In the genomic region with DNA sequence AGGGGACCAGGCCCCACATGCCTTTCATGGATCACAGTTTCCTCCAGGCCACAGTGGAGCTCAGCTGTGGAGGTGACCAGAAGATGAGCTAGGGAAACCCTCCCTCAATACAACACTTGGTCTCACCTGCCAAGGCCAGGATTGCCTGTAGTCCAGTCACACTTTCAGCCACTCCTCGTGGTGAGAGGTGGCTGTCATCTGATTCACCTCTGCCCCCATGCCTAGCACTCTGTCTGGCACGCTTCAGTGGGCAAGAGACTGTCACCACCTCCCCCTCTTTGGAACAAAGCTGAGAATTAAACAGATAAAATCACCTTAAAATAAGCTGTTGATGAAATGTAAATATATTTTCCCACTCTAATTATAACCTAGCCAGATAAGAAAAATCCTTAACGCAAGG, we compare ENCODE assay signal across 1 cellular context.
TF ChIP-seq lines count a peak whose summit lies in the region.

No MANE protein-coding gene starts in this region.

TF ChIP-seq in GM23338, 12 proteins besides CTCF, POLR2A, EP300 and RAD21:
- no peak for TF ChIP-seq ZNF331 (CRISPR knock-in tag; IDR thresholded peaks at IDR 0.05; ENCODE audit: low read depth)
- TF ChIP-seq, protein P1, sequence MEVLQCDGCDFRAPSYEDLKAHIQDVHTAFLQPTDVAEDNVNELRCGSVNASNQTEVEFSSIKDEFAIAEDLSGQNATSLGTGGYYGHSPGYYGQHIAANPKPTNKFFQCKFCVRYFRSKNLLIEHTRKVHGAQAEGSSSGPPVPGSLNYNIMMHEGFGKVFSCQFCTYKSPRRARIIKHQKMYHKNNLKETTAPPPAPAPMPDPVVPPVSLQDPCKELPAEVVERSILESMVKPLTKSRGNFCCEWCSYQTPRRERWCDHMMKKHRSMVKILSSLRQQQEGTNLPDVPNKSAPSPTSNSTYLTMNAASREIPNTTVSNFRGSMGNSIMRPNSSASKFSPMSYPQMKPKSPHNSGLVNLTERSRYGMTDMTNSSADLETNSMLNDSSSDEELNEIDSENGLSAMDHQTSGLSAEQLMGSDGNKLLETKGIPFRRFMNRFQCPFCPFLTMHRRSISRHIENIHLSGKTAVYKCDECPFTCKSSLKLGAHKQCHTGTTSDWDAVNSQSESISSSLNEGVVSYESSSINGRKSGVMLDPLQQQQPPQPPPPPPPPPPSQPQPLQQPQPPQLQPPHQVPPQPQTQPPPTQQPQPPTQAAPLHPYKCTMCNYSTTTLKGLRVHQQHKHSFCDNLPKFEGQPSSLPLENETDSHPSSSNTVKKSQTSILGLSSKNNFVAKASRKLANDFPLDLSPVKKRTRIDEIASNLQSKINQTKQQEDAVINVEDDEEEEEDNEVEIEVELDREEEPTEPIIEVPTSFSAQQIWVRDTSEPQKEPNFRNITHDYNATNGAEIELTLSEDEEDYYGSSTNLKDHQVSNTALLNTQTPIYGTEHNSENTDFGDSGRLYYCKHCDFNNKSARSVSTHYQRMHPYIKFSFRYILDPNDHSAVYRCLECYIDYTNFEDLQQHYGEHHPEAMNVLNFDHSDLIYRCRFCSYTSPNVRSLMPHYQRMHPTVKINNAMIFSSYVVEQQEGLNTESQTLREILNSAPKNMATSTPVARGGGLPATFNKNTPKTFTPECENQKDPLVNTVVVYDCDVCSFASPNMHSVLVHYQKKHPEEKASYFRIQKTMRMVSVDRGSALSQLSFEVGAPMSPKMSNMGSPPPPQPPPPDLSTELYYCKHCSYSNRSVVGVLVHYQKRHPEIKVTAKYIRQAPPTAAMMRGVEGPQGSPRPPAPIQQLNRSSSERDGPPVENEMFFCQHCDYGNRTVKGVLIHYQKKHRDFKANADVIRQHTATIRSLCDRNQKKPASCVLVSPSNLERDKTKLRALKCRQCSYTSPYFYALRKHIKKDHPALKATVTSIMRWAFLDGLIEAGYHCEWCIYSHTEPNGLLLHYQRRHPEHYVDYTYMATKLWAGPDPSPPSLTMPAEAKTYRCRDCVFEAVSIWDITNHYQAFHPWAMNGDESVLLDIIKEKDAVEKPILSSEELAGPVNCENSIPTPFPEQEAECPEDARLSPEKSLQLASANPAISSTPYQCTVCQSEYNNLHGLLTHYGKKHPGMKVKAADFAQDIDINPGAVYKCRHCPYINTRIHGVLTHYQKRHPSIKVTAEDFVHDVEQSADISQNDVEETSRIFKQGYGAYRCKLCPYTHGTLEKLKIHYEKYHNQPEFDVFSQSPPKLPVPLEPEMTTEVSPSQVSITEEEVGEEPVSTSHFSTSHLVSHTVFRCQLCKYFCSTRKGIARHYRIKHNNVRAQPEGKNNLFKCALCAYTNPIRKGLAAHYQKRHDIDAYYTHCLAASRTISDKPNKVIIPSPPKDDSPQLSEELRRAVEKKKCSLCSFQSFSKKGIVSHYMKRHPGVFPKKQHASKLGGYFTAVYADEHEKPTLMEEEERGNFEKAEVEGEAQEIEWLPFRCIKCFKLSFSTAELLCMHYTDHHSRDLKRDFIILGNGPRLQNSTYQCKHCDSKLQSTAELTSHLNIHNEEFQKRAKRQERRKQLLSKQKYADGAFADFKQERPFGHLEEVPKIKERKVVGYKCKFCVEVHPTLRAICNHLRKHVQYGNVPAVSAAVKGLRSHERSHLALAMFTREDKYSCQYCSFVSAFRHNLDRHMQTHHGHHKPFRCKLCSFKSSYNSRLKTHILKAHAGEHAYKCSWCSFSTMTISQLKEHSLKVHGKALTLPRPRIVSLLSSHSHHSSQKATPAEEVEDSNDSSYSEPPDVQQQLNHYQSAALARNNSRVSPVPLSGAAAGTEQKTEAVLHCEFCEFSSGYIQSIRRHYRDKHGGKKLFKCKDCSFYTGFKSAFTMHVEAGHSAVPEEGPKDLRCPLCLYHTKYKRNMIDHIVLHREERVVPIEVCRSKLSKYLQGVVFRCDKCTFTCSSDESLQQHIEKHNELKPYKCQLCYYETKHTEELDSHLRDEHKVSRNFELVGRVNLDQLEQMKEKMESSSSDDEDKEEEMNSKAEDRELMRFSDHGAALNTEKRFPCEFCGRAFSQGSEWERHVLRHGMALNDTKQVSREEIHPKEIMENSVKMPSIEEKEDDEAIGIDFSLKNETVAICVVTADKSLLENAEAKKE (CRISPR knock-in tag; IDR thresholded peaks at IDR 0.05) = no peak
